8 cellular contexts compared by ENCODE assay signal in genomic region chr13:50512602-50513527, GRCh38.
A peak's percentile ranks its signal among the peaks of the same experiment; 100 is the strongest.
DNase-seq lines count a peak whose midpoint lies in the region; ATAC-seq and TF ChIP-seq lines count a peak whose summit lies in the region.

No MANE protein-coding gene starts in this region.

- H3K9ac ChIP-seq in SK-N-SH: no peak overlapping the region

- no peaks in the 10 kb centered on the region for H3K27me3 ChIP-seq in SK-N-SH (ENCODE audit: insufficient read depth)

- ATAC-seq in GM21390 (IDR thresholded peaks at IDR 0.05; ENCODE audit: unreplicated experiment): peak; percentile 96
- peak; percentile 87 to 91 for ATAC-seq in natural killer cell treated with Interleukin-12 subunit alpha and Interleukin-12 subunit beta and Interleukin-15 and Interleukin-18, amount 100 ng/mL, for 72 hours

- no peaks in the 10 kb centered on the region for H3K9me3 Mint-ChIP-seq in activated CD4-positive, alpha-beta T cell treated with anti-CD3 and anti-CD28 coated beads, Interleukin-2, amount 10 ng/mL, durations not matched to agents 7 days and 5 days
- H3K9me3 Mint-ChIP-seq in natural killer cell treated with Interleukin-12 subunit alpha and Interleukin-12 subunit beta and Interleukin-15 and Interleukin-18, amount 100 ng/mL, for 72 hours: no peaks in the 10 kb centered on the region
- no peaks in the 10 kb centered on the region for H3K9me3 Mint-ChIP-seq in type B pancreatic cell

- peaks cover 3% of the 10 kb centered on the region for H3K4me1 Mint-ChIP-seq in activated CD4-positive, alpha-beta T cell treated with anti-CD3 and anti-CD28 coated beads, Interleukin-2, amount 10 ng/mL, durations not matched to agents 7 days and 5 days
- peaks cover 0 to 3% of the 10 kb centered on the region in 2 donors for H3K4me1 Mint-ChIP-seq in natural killer cell treated with Interleukin-12 subunit alpha and Interleukin-12 subunit beta and Interleukin-15 and Interleukin-18, amount 100 ng/mL, for 72 hours (ENCODE audit: low read depth in 2 of 2)
- H3K4me1 Mint-ChIP-seq in type B pancreatic cell (ENCODE audit: unreplicated experiment): peaks cover 18% of the 10 kb centered on the region

- H3K9me3 ChIP-seq in SK-N-SH: no peaks in the 10 kb centered on the region

- TF ChIP-seq EP300 in SK-N-SH (IDR thresholded peaks at IDR 0.05; ENCODE audit: borderline replicate concordance in 1 of 2, low read depth in 1 of 2, low read length in 1 of 2): no peak

- TF ChIP-seq CTCF in type B pancreatic cell (conservative IDR thresholded peaks at IDR 0.05) (peak; percentile 47), SK-N-SH (IDR thresholded peaks at IDR 0.05) (no peak)

- H3K4me3 ChIP-seq in SK-N-SH (ENCODE audit: low read depth in 2 of 2, low read length in 1 of 2): no peak overlapping the region

- CTCF ChIA-PET in activated CD4-positive, alpha-beta T cell treated with anti-CD3 and anti-CD28 coated beads, Interleukin-2, amount 10 ng/mL, durations not matched to agents 7 days and 5 days (lab: Charles Lee): interaction anchor here (0.7 to 1.8 kb wide), 3 partner anchors 19 to 399 kb away, joined by 3 to 4 read pairs (median 4); no protein-coding TSS in a partner anchor
- CTCF ChIA-PET in SK-N-SH (lab: Yijun Ruan, JAX): interaction anchor here (0.7 kb wide), 1 partner anchor 160 kb away, joined by 3 read pairs; no protein-coding TSS in a partner anchor

- no peak overlapping the region for H2AFZ ChIP-seq in SK-N-SH (ENCODE audit: low read depth)

- no peaks in the 10 kb centered on the region for H3F3A ChIP-seq in SK-N-SH (replicated peaks; ENCODE audit: insufficient read depth)

- H3K27me3 Mint-ChIP-seq in activated CD4-positive, alpha-beta T cell treated with anti-CD3 and anti-CD28 coated beads, Interleukin-2, amount 10 ng/mL, durations not matched to agents 7 days and 5 days: peaks cover 4% of the 10 kb centered on the region
- no peaks in the 10 kb centered on the region for H3K27me3 Mint-ChIP-seq in natural killer cell treated with Interleukin-12 subunit alpha and Interleukin-12 subunit beta and Interleukin-15 and Interleukin-18, amount 100 ng/mL, for 72 hours
- H3K27me3 Mint-ChIP-seq in type B pancreatic cell: no peaks in the 10 kb centered on the region

- no peaks in the 10 kb centered on the region for H4K20me1 ChIP-seq in SK-N-SH (ENCODE audit: insufficient read depth)

- peaks cover 2% of the 10 kb centered on the region for H3K36me3 Mint-ChIP-seq in activated CD4-positive, alpha-beta T cell treated with anti-CD3 and anti-CD28 coated beads, Interleukin-2, amount 10 ng/mL, durations not matched to agents 7 days and 5 days (ENCODE audit: low read depth)
- no peaks in the 10 kb centered on the region for H3K36me3 Mint-ChIP-seq in natural killer cell treated with Interleukin-12 subunit alpha and Interleukin-12 subunit beta and Interleukin-15 and Interleukin-18, amount 100 ng/mL, for 72 hours
- peaks cover 4% of the 10 kb centered on the region for H3K36me3 Mint-ChIP-seq in type B pancreatic cell

- H3K9me2 ChIP-seq in SK-N-SH: no peaks in the 10 kb centered on the region

- in situ Hi-C loops in KBM-7 (cut with MboI; ENCODE audit: low pct_unique_long_range_greater_than_20kb, low sequenced_read_pairs): no loop called here

- H3K36me3 ChIP-seq in SK-N-SH (replicated peaks in 1 of 2; ENCODE audit: control insufficient read depth in 1 of 2, insufficient read depth in 2 of 2, low read length in 1 of 2): no peaks in the 10 kb centered on the region

- H3K27ac ChIP-seq in SK-N-SH (ENCODE audit: low read depth in 2 of 2, low read length in 1 of 2): no peak overlapping the region

- POLR2A ChIA-PET in activated CD4-positive, alpha-beta T cell treated with anti-CD3 and anti-CD28 coated beads, Interleukin-2, amount 10 ng/mL, durations not matched to agents 7 days and 5 days (lab: Charles Lee): interaction anchor here (0.6 to 0.7 kb wide), 2 partner anchors 288 to 634 kb away, joined by 3 to 5 read pairs; no protein-coding TSS in a partner anchor
- POLR2A ChIA-PET in SK-N-SH (lab: Yijun Ruan, JAX): interaction anchor here (0.7 kb wide), 1 partner anchor 9 kb away, joined by 3 read pairs; no protein-coding TSS in a partner anchor

- whole genome bisulfite sequencing in SK-N-SH (ENCODE audit: low lambda C conversion rate): 78% methylated on average over 12 of the region's 12 CpGs

- DNase-seq in EH (ENCODE audit: low read depth) (peak; percentile 52), KBM-7 (peak; percentile 74), erythroblast (lab: John Stamatoyannopoulos, UW) (peak; percentile 49 to 54), type B pancreatic cell (ENCODE audit: extremely low spot score, unreplicated experiment) (no peak), SK-N-SH (no peak)
- DNase-seq in activated CD4-positive, alpha-beta T cell treated with anti-CD3 and anti-CD28 coated beads, Interleukin-2, amount 10 ng/mL, durations not matched to agents 7 days and 5 days: peak; percentile 65
- DNase-seq in natural killer cell treated with Interleukin-12 subunit alpha and Interleukin-12 subunit beta and Interleukin-15 and Interleukin-18, amount 100 ng/mL, for 72 hours (ENCODE audit: low spot score): peak; percentile 72

- H3K4me1 ChIP-seq in SK-N-SH (ENCODE audit: control insufficient read depth in 1 of 2, insufficient read depth in 2 of 2, low read depth in 1 of 2, low read length in 1 of 2): peaks cover 0 to 2% of the 10 kb centered on the region in 2 experiments; a peak in 1 of 4 replicates

- no peak for TF ChIP-seq RAD21 in SK-N-SH (IDR thresholded peaks at IDR 0.05; ENCODE audit: low read length)

- no peak for TF ChIP-seq POLR2A in erythroblast (IDR thresholded peaks at IDR 0.05; ENCODE audit: low read length)

- no peaks in the 10 kb centered on the region for H3K79me2 ChIP-seq in SK-N-SH (ENCODE audit: insufficient read depth)

- no peak overlapping the region for H3K4me3 Mint-ChIP-seq in activated CD4-positive, alpha-beta T cell treated with anti-CD3 and anti-CD28 coated beads, Interleukin-2, amount 10 ng/mL, durations not matched to agents 7 days and 5 days
- no peak overlapping the region for H3K4me3 Mint-ChIP-seq in natural killer cell treated with Interleukin-12 subunit alpha and Interleukin-12 subunit beta and Interleukin-15 and Interleukin-18, amount 100 ng/mL, for 72 hours
- peak overlapping the region; percentile 3 for H3K4me3 Mint-ChIP-seq in type B pancreatic cell

- H3K27ac Mint-ChIP-seq in activated CD4-positive, alpha-beta T cell treated with anti-CD3 and anti-CD28 coated beads, Interleukin-2, amount 10 ng/mL, durations not matched to agents 7 days and 5 days: no peak overlapping the region
- no peak overlapping the region for H3K27ac Mint-ChIP-seq in natural killer cell treated with Interleukin-12 subunit alpha and Interleukin-12 subunit beta and Interleukin-15 and Interleukin-18, amount 100 ng/mL, for 72 hours
- H3K27ac Mint-ChIP-seq in type B pancreatic cell: no peak overlapping the region

- no peak overlapping the region for H3K4me2 ChIP-seq in SK-N-SH

TF ChIP-seq in SK-N-SH, 30 proteins besides CTCF, POLR2A, EP300 and RAD21:
- TF ChIP-seq FOXJ3 (CRISPR knock-in tag; IDR thresholded peaks at IDR 0.05) (no peak), PBX3 (IDR thresholded peaks at IDR 0.05) (no peak), IRF3 (IDR thresholded peaks at IDR 0.05; ENCODE audit: low read depth, low read length) (no peak), CHD2 (IDR thresholded peaks at IDR 0.05; ENCODE audit: low read length, partially characterized antibody) (no peak), FOSL2 (IDR thresholded peaks at IDR 0.05; ENCODE audit: borderline replicate concordance, low read depth) (no peak), TEAD4 (IDR thresholded peaks at IDR 0.05; ENCODE audit: borderline replicate concordance, insufficient read depth) (no peak), MXI1 (IDR thresholded peaks at IDR 0.05; ENCODE audit: low read depth, low read length) (no peak), SMC3 (IDR thresholded peaks at IDR 0.05; ENCODE audit: low read depth, low read length) (no peak), MAX (IDR thresholded peaks at IDR 0.05; ENCODE audit: low read depth) (no peak), NFIC (IDR thresholded peaks at IDR 0.05; ENCODE audit: borderline replicate concordance) (no peak), GATA2 (CRISPR knock-in tag; IDR thresholded peaks at IDR 0.05) (no peak), JUND (IDR thresholded peaks at IDR 0.05) (no peak), RXRA (IDR thresholded peaks at IDR 0.05; ENCODE audit: borderline replicate concordance, low read depth) (no peak)

Comparison
In these comparisons a context has a peak if more than half of its experiments do, and no peak if none do; other contexts are left out.
1. DNase-seq: peak in EH (single experiment), KBM-7 (single experiment), activated CD4-positive, alpha-beta T cell treated with anti-CD3 and anti-CD28 coated beads, Interleukin-2, amount 10 ng/mL, durations not matched to agents 7 days and 5 days (single experiment), erythroblast (2 of 2) and natural killer cell treated with Interleukin-12 subunit alpha and Interleukin-12 subunit beta and Interleukin-15 and Interleukin-18, amount 100 ng/mL, for 72 hours (single experiment); none in type B pancreatic cell (single experiment) and SK-N-SH (single experiment).